Comparison of ENCODE assay signal across 24 cellular contexts in the genomic region with DNA sequence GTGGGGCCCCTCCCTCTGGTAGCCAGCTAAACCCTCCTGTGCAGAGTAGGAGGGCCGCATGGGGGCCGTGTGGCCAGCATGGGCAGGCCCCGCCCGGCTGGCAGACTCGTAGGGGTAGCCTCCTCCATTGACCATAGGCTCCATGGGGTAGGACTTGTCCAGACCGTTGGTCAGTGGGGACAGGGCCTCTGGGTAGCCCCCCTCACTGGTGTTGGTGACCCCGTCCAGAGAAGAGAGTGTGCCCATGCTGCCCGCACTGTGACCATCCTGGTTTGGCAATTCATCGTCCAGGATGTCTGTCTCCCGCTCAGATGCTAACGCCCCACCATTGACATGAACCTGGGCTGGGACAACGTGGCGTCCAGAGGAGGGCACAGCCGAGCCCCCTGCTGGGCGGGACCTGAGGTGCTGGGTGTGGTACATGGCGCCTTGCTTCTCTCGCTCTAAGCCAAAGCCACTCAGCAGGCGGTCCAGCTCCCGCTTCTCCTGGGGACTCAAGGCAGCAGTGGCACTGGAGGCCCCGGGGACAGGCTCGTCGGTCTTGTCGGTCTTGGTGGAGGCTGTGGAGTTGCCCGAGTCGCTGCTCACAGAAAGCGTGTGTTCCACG.
DNase-seq lines count a peak whose midpoint lies in the region; ATAC-seq, FAIRE-seq and TF ChIP-seq lines count a peak whose summit lies in the region.
"Had no signal": no experiment of that assay in that cellular context is flagged by ENCODE, and none has a peak within 500 bp of the region (broad histone marks: within the 10 kb centered on the region; RNA-seq: fewer than 3 reads in every experiment).

No MANE protein-coding gene starts in this region.

- peaks cover 38% of the 10 kb centered on the region for H3K27me3 Mint-ChIP-seq in dendritic cell treated with granulocyte-macrophage colony-stimulating factor and Interleukin-4, amounts not matched to agents 40 ng/mL and 50 ng/mL, for 4 days
- H3K27me3 Mint-ChIP-seq in activated naive CD4-positive, alpha-beta T cell treated with anti-CD3 and anti-CD28 coated beads for 36 hours (ENCODE audit: low read depth): peaks cover 2% of the 10 kb centered on the region
- H3K27me3 Mint-ChIP-seq: activated CD8-positive, alpha-beta memory T cell treated with anti-CD3 and anti-CD28 coated beads, Interleukin-2, amount 10 ng/mL, durations not matched to agents 7 days and 5 days; activated naive CD4-positive, alpha-beta T cell treated with anti-CD3 and anti-CD28 coated beads, Interleukin-2, amount 50 U/mL, for 24 hours; CD4-positive, alpha-beta T cell; IgD-negative memory B cell had no signal

- no peak overlapping the region for H3K4me3 ChIP-seq in HepG2 (replicated peaks in 1 of 3; ENCODE audit: insufficient read depth in 1 of 3, low read depth in 2 of 3, low read length in 3 of 3)
- no peak overlapping the region for H3K4me3 ChIP-seq in tibial artery
- H3K4me3 ChIP-seq in adrenal gland: no peak overlapping the region
- H3K4me3 ChIP-seq: cardiac muscle cell, thyroid gland had no signal

- no peak for DNase-seq in HepG2 (ENCODE audit: low spot score)
- no peak for DNase-seq in sciatic nerve (ENCODE audit: low spot score)
- no peak for DNase-seq in tibial artery
- no peak for DNase-seq in adrenal gland
- DNase-seq in activated naive CD4-positive, alpha-beta T cell treated with anti-CD3 and anti-CD28 coated beads for 36 hours: no peak
- no peak for DNase-seq in NCI-H2107 treated with DMSO at 0.1 percent for 48 hours (lab: John Stamatoyannopoulos, UW; ENCODE audit: unreplicated experiment)
- DNase-seq: activated CD4-positive, alpha-beta T cell treated with anti-CD3 and anti-CD28 coated beads, Interleukin-2, amount 50 U/mL, for 1 hour; activated CD8-positive, alpha-beta memory T cell treated with anti-CD3 and anti-CD28 coated beads, Interleukin-2, amount 10 ng/mL, durations not matched to agents 7 days and 5 days; anterior cingulate cortex; CD4-positive, alpha-beta T cell; head of caudate nucleus; NCI-H1105; NCI-H2029 treated with DMSO at 0.1 percent for 48 hours; NCI-H774; stimulated activated CD4-positive, alpha-beta T cell treated with anti-CD3 and anti-CD28 coated beads, Interleukin-1b, Interleukin-23, amount 100 ng/mL, for 48 hours; thyroid gland had no signal

- H3K4me1 ChIP-seq in HepG2 (ENCODE audit: insufficient read depth, low read length): 0 out of 2 replicates have a peak, but pooled peaks cover 5% of the 10 kb centered on the region
- H3K4me1 ChIP-seq in tibial artery: peaks cover 10 to 100% (median 89%) of the 10 kb centered on the region in 4 donors
- peaks cover 41 to 57% of the 10 kb centered on the region in 2 donors for H3K4me1 ChIP-seq in adrenal gland (replicated peaks in 1 of 2)
- H3K4me1 ChIP-seq: parathyroid adenoma had no signal

- no peak overlapping the region for H2AFZ ChIP-seq in HepG2 (ENCODE audit: low read length)
- H2AFZ ChIP-seq: parathyroid adenoma had no signal

- no peak for TF ChIP-seq RAD21 in HepG2 (CRISPR knock-in tag; IDR thresholded peaks at IDR 0.05)

- no peak overlapping the region for H3K4me3 Mint-ChIP-seq in dendritic cell treated with granulocyte-macrophage colony-stimulating factor and Interleukin-4, amounts not matched to agents 40 ng/mL and 50 ng/mL, for 4 days
- no peak overlapping the region for H3K4me3 Mint-ChIP-seq in activated naive CD4-positive, alpha-beta T cell treated with anti-CD3 and anti-CD28 coated beads for 36 hours
- H3K4me3 Mint-ChIP-seq: activated CD8-positive, alpha-beta memory T cell treated with anti-CD3 and anti-CD28 coated beads, Interleukin-2, amount 10 ng/mL, durations not matched to agents 7 days and 5 days; activated naive CD4-positive, alpha-beta T cell treated with anti-CD3 and anti-CD28 coated beads, Interleukin-2, amount 50 U/mL, for 24 hours; CD4-positive, alpha-beta T cell; IgD-negative memory B cell; nephron; T-helper 2 cell treated with Interferon-gamma antibody and Interleukin-4, amounts not matched to agents 5 μg/mL and 100 μg/mL, for 36 hours had no signal

- TF ChIP-seq CTCF in HepG2 (CRISPR knock-in tag; IDR thresholded peaks at IDR 0.05) (no peak), tibial artery (IDR thresholded peaks at IDR 0.05) (no peak), adrenal gland (IDR thresholded peaks at IDR 0.05) (no peak)

- intact Hi-C loops in dendritic cell treated with granulocyte-macrophage colony-stimulating factor and Interleukin-4, amounts not matched to agents 40 ng/mL and 50 ng/mL, for 4 days (cut with micrococcal nuclease): loop anchor here (10.0 kb wide), 1 partner anchor 54 kb away; no protein-coding TSS in a partner anchor
- intact Hi-C loops in HepG2 (cut with micrococcal nuclease; ENCODE audit: unreplicated experiment): no loop called here
- intact Hi-C loops in sciatic nerve (cut with DNase I): no loop called here
- intact Hi-C loops in tibial artery (cut with DNase I; ENCODE audit: low total_unique reads): no loop called here
- intact Hi-C loops in adrenal gland (cut with DNase I): no loop called here
- intact Hi-C loops in activated naive CD4-positive, alpha-beta T cell treated with anti-CD3 and anti-CD28 coated beads for 36 hours (cut with micrococcal nuclease): no loop called here

- in situ Hi-C loops in HepG2 (cut with HindIII; ENCODE audit: extremely low pct_ligation_motif_present, low pct_unique_long_range_greater_than_20kb): no loop called here

- H3K9me3 Mint-ChIP-seq in dendritic cell treated with granulocyte-macrophage colony-stimulating factor and Interleukin-4, amounts not matched to agents 40 ng/mL and 50 ng/mL, for 4 days: no peaks in the 10 kb centered on the region
- H3K9me3 Mint-ChIP-seq in activated naive CD4-positive, alpha-beta T cell treated with anti-CD3 and anti-CD28 coated beads for 36 hours: no peaks in the 10 kb centered on the region
- H3K9me3 Mint-ChIP-seq: activated naive CD4-positive, alpha-beta T cell treated with anti-CD3 and anti-CD28 coated beads, Interleukin-2, amount 50 U/mL, for 24 hours; CD4-positive, alpha-beta T cell; IgD-negative memory B cell; T-helper 2 cell treated with Interferon-gamma antibody and Interleukin-4, amounts not matched to agents 5 μg/mL and 100 μg/mL, for 36 hours had no signal

- CTCF ChIA-PET in HepG2 (lab: Yijun Ruan, JAX; ENCODE audit: low intra/inter-chr PET ratio, low total read pairs): no interaction called here
- CTCF ChIA-PET in activated naive CD4-positive, alpha-beta T cell treated with anti-CD3 and anti-CD28 coated beads for 36 hours (lab: Charles Lee): no interaction called here

- no peaks in the 10 kb centered on the region for H3K79me2 ChIP-seq in HepG2 (ENCODE audit: insufficient read depth, low read length)

- no peak overlapping the region for H3K4me2 ChIP-seq in HepG2 (ENCODE audit: low read depth, low read length)

- peak overlapping the region; percentile 88 for H3K27ac Mint-ChIP-seq in dendritic cell treated with granulocyte-macrophage colony-stimulating factor and Interleukin-4, amounts not matched to agents 40 ng/mL and 50 ng/mL, for 4 days
- H3K27ac Mint-ChIP-seq in activated naive CD4-positive, alpha-beta T cell treated with anti-CD3 and anti-CD28 coated beads for 36 hours: no peak overlapping the region
- H3K27ac Mint-ChIP-seq: activated CD8-positive, alpha-beta memory T cell treated with anti-CD3 and anti-CD28 coated beads, Interleukin-2, amount 10 ng/mL, durations not matched to agents 7 days and 5 days; activated naive CD4-positive, alpha-beta T cell treated with anti-CD3 and anti-CD28 coated beads, Interleukin-2, amount 50 U/mL, for 24 hours; CD4-positive, alpha-beta T cell; IgD-negative memory B cell; nephron; T-helper 2 cell treated with Interferon-gamma antibody and Interleukin-4, amounts not matched to agents 5 μg/mL and 100 μg/mL, for 36 hours had no signal

- H3K9ac ChIP-seq in HepG2 (ENCODE audit: insufficient read depth, low read depth, low read length): no peak overlapping the region
- H3K9ac ChIP-seq: parathyroid adenoma had no signal

- H3K27ac ChIP-seq in HepG2 (ENCODE audit: extremely low read length, insufficient read depth, low read length): no peak overlapping the region
- peak overlapping the region; percentile 59 to 78 for H3K27ac ChIP-seq in tibial artery
- peak overlapping the region in 2 of 5 donors; percentile 61 to 85 for H3K27ac ChIP-seq in adrenal gland
- H3K27ac ChIP-seq: cardiac muscle cell, parathyroid adenoma had no signal

- peaks cover 16 to 20% of the 10 kb centered on the region in 2 experiments for H3K36me3 ChIP-seq in HepG2 (replicated peaks in 1 of 2; ENCODE audit: control insufficient read depth in 1 of 2, insufficient read depth in 2 of 2, low read length in 2 of 2)
- peaks cover 81 to 87% (median 82%) of the 10 kb centered on the region in 3 donors for H3K36me3 ChIP-seq in tibial artery
- peaks cover 0 to 60% of the 10 kb centered on the region in 2 donors for H3K36me3 ChIP-seq in adrenal gland (replicated peaks in 1 of 2)

- TF ChIP-seq POLR2A in HepG2 (IDR thresholded peaks at IDR 0.05; ENCODE audit: insufficient read depth in 1 of 2, low read depth in 2 of 2, low read length in 2 of 2) (no peak), adrenal gland (IDR thresholded peaks at IDR 0.05) (no peak)

- BruUV-seq in HepG2 (replicated peaks; lab: Mats Ljungman, UMichigan): no TSS peak

- H3K4me1 Mint-ChIP-seq in dendritic cell treated with granulocyte-macrophage colony-stimulating factor and Interleukin-4, amounts not matched to agents 40 ng/mL and 50 ng/mL, for 4 days (ENCODE audit: low read depth): peaks cover 61% of the 10 kb centered on the region
- H3K4me1 Mint-ChIP-seq in activated naive CD4-positive, alpha-beta T cell treated with anti-CD3 and anti-CD28 coated beads for 36 hours (ENCODE audit: low read depth): no peaks in the 10 kb centered on the region
- H3K4me1 Mint-ChIP-seq: activated CD8-positive, alpha-beta memory T cell treated with anti-CD3 and anti-CD28 coated beads, Interleukin-2, amount 10 ng/mL, durations not matched to agents 7 days and 5 days; activated naive CD4-positive, alpha-beta T cell treated with anti-CD3 and anti-CD28 coated beads, Interleukin-2, amount 50 U/mL, for 24 hours had no signal

- H4K20me1 ChIP-seq in HepG2 (ENCODE audit: insufficient read depth, low read length): peaks cover 31% of the 10 kb centered on the region; the same call in 1 of the 2 replicates

- ATAC-seq in HepG2: peak; percentile 16; the same call in 2 of the 3 replicates
- peak; percentile 1 for ATAC-seq in sciatic nerve
- ATAC-seq: activated CD8-positive, alpha-beta memory T cell treated with anti-CD3 and anti-CD28 coated beads, Interleukin-2, amount 10 ng/mL, durations not matched to agents 7 days and 5 days; HCT116 had no signal

- peaks cover 25% of the 10 kb centered on the region for H3K9me3 ChIP-seq in HepG2 (ENCODE audit: low read length)
- H3K9me3 ChIP-seq in tibial artery: no peaks in the 10 kb centered on the region
- no peaks in the 10 kb centered on the region for H3K9me3 ChIP-seq in adrenal gland (replicated peaks in 1 of 3)
- H3K9me3 ChIP-seq: thyroid gland had no signal

- no peak for TF ChIP-seq EP300 in HepG2 (IDR thresholded peaks at IDR 0.05; ENCODE audit: low read depth in 2 of 2, low read length in 2 of 2)
- no peak for TF ChIP-seq EP300 in HepG2 (CRISPR knock-in tag; IDR thresholded peaks at IDR 0.05; ENCODE audit: borderline replicate concordance)

- WGBS in HepG2 (ENCODE audit: low lambda C conversion rate): 90% methylated on average over 18 of the region's 27 CpGs
- WGBS in adrenal gland, 4 donors: 93 to 98% (median 93%) methylated on average over 8 to 27 of the region's 27 CpGs

- H3K27me3 ChIP-seq in HepG2 (ENCODE audit: control insufficient read depth in 1 of 2, insufficient read depth in 2 of 2, low read length in 2 of 2) (no peaks in the 10 kb centered on the region), tibial artery (no peaks in the 10 kb centered on the region), adrenal gland (no peaks in the 10 kb centered on the region)
- H3K27me3 ChIP-seq: cardiac muscle cell, thyroid gland had no signal

- POLR2A ChIA-PET in HepG2 (lab: Yijun Ruan, JAX): no interaction called here

- H3K36me3 Mint-ChIP-seq in dendritic cell treated with granulocyte-macrophage colony-stimulating factor and Interleukin-4, amounts not matched to agents 40 ng/mL and 50 ng/mL, for 4 days (ENCODE audit: low read depth): peaks cover 28% of the 10 kb centered on the region
- no peaks in the 10 kb centered on the region for H3K36me3 Mint-ChIP-seq in activated naive CD4-positive, alpha-beta T cell treated with anti-CD3 and anti-CD28 coated beads for 36 hours (ENCODE audit: low read depth)
- H3K36me3 Mint-ChIP-seq: activated CD8-positive, alpha-beta memory T cell treated with anti-CD3 and anti-CD28 coated beads, Interleukin-2, amount 10 ng/mL, durations not matched to agents 7 days and 5 days; activated naive CD4-positive, alpha-beta T cell treated with anti-CD3 and anti-CD28 coated beads, Interleukin-2, amount 50 U/mL, for 24 hours; IgD-negative memory B cell had no signal

- no peak for FAIRE-seq in HepG2 (lab: Jason Lieb, UNC)
